In the genomic region with DNA sequence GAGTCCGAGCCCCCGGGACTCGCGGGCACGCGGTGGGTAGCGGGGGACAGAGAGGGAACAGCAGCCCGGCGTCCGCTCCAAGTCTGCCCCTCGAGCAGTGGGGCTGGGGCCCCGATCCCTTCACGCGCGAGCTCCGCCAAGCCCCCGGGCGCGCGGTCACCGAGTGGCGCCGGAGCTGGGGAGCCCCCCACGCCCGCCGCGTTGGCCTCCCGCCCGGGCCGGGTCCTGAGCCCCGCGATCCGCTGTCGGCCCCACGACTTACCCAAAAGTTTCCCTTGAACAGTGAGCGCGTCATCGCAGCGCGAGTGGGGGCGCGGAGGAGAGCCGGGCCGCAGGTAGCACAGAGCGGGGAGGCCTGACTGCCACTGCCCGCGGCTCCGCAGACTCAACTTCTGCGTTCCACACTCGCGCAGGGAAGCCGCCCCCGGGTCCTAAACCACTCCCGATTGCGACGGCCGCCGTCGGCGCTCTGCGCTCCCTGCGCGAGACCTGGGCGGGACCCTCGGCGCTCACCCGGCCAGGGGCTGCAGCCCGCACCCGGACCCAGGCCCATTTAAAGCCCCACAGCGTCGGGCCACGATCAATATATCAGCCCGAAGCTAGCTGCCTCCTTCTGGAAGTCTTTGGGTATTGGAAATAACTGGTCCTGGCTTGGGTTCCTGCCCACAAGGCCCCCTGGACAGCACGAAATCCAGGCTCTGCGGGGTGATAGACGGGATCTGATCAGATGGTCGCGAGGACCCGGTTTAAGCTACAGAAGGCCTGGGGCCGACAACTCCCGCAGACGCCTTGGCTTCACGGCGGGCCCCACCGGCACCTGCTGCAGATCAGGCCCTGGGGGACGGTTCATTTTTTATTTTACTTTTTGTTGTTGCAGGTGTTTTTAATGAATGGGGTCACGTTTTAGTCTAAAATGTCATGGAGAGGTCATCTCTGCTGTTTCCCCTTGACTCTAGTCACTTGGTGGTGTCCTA, we compare ENCODE assay signal across 8 cellular contexts. TPM values are rescaled to one million over a fixed set of nuclear protein-coding genes. Genes with fewer than 3 reads are reported as not detected.
DNase-seq lines count a peak whose midpoint lies in the region; ATAC-seq and TF ChIP-seq lines count a peak whose summit lies in the region.

A gene with protein sequence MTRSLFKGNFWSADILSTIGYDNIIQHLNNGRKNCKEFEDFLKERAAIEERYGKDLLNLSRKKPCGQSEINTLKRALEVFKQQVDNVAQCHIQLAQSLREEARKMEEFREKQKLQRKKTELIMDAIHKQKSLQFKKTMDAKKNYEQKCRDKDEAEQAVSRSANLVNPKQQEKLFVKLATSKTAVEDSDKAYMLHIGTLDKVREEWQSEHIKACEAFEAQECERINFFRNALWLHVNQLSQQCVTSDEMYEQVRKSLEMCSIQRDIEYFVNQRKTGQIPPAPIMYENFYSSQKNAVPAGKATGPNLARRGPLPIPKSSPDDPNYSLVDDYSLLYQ (minus strand): TSS at position 367 of the 974 bp plus-strand sequence. CDS start 72 bp downstream, at position 295.

- intact Hi-C loops in esophagus muscularis mucosa (cut with DNase I) = loop anchor here (2.0 to 10.0 kb wide), 3 partner anchors 45 to 407 kb away; partner anchors contain the start of gene EPG5

- peak; percentile 54 to 71 for DNase-seq in NOMO-1 (lab: John Stamatoyannopoulos, UW; ENCODE audit: unreplicated experiment in 2 of 2)
- DNase-seq in activated T-cell treated with anti-CD3 and anti-CD28 coated beads for 48 hours (ENCODE audit: low read depth) = peak; percentile 65
- DNase-seq in esophagus muscularis mucosa (ENCODE audit: extremely low spot score) = no peak
- DNase-seq in naive thymus-derived CD8-positive, alpha-beta T cell = peak; percentile 43 to 77 (median 56)
- DNase-seq in stimulated activated naive CD4-positive, alpha-beta T cell treated with Interleukin-2 at 50 U/mL for 16 hours (lab: John Stamatoyannopoulos, UW) = peak; percentile 67
- no peak for DNase-seq in NCI-H1436 (lab: John Stamatoyannopoulos, UW)

- peak within 1 kb of the TSS; percentile 40 to 72 (median 46) for H3K27ac ChIP-seq in esophagus muscularis mucosa (replicated peaks in 1 of 4)

- H3K27ac Mint-ChIP-seq in naive thymus-derived CD8-positive, alpha-beta T cell = peak within 1 kb of the TSS; percentile 25 to 88 (median 63)

- TF ChIP-seq POLR2A in GM15510 (IDR thresholded peaks at IDR 0.05; ENCODE audit: borderline replicate concordance, extremely low read depth, insufficient read length) (peak; percentile 41), esophagus muscularis mucosa (IDR thresholded peaks at IDR 0.05; ENCODE audit: low read depth) (no peak)

- TF ChIP-seq EP300 in esophagus muscularis mucosa (IDR thresholded peaks at IDR 0.05) = no peak

- peaks cover 14 to 32% (median 29%) of the 10 kb centered on the region in 4 donors for H3K4me1 ChIP-seq in esophagus muscularis mucosa

- H3K4me3 ChIP-seq in esophagus muscularis mucosa = peak within 1 kb of the TSS; percentile 73 to 98 (median 90)

- ATAC-seq in HG02852 (IDR thresholded peaks at IDR 0.05; ENCODE audit: unreplicated experiment) = peak; percentile 58
- ATAC-seq in naive thymus-derived CD8-positive, alpha-beta T cell = peak; percentile 79 to 83

- H3K36me3 ChIP-seq in esophagus muscularis mucosa = no peaks in the 10 kb centered on the region

- no peaks in the 10 kb centered on the region for H3K27me3 ChIP-seq in esophagus muscularis mucosa

- H3K9me3 Mint-ChIP-seq in naive thymus-derived CD8-positive, alpha-beta T cell = no peaks in the 10 kb centered on the region

- peak within 1 kb of the TSS; percentile 80 to 91 (median 84) for H3K4me3 Mint-ChIP-seq in naive thymus-derived CD8-positive, alpha-beta T cell

- TF ChIP-seq CTCF in esophagus muscularis mucosa (IDR thresholded peaks at IDR 0.05) = no peak

- POLR2A ChIA-PET in naive thymus-derived CD8-positive, alpha-beta T cell (lab: Charles Lee) = interaction anchor here (0.6 to 1.7 kb wide), 10 partner anchors 10 to 445 kb away, joined by 3 to 6 read pairs (median 3); no protein-coding TSS in a partner anchor

- 40% methylated on average over 8 of the region's 87 CpGs for WGBS in esophagus muscularis mucosa

- H3K27me3 Mint-ChIP-seq in naive thymus-derived CD8-positive, alpha-beta T cell = no peaks in the 10 kb centered on the region

- peaks cover 0 to 4% (median 1%) of the 10 kb centered on the region in 3 donors for H3K36me3 Mint-ChIP-seq in naive thymus-derived CD8-positive, alpha-beta T cell

- no peaks in the 10 kb centered on the region for H3K9me3 ChIP-seq in esophagus muscularis mucosa

- peaks cover 10 to 48% (median 43%) of the 10 kb centered on the region in 4 donors for H3K4me1 Mint-ChIP-seq in naive thymus-derived CD8-positive, alpha-beta T cell

RNA-seq across cellular contexts. Expression of the gene that starts here (rescaled TPM):
- 10 to 100 TPM in 1 of 4 donors, 1 to 10 TPM in 3; 5.6 to 10.8 (median 7.3) TPM for total RNA-seq in esophagus muscularis mucosa
- total RNA-seq in naive thymus-derived CD8-positive, alpha-beta T cell = 1 to 10 TPM; 6.6 to 8.7 TPM
- polyA plus RNA-seq in naive thymus-derived CD8-positive, alpha-beta T cell = 10 to 100 TPM; 10.9 to 17.2 (median 15.1) TPM

Comparison
In these comparisons a context has a peak if more than half of its experiments do, and no peak if none do; other contexts are left out.
1. DNase-seq: peak in NOMO-1 (2 of 2), activated T-cell treated with anti-CD3 and anti-CD28 coated beads for 48 hours (single experiment), naive thymus-derived CD8-positive, alpha-beta T cell (10 of 10) and stimulated activated naive CD4-positive, alpha-beta T cell treated with Interleukin-2 at 50 U/mL for 16 hours (single experiment); none in esophagus muscularis mucosa (single experiment) and NCI-H1436 (single experiment).